1 cellular context compared by ENCODE assay signal in genomic region chr3:124809039-124809438, GRCh38.
TF ChIP-seq lines count a peak whose summit lies in the region.

No MANE protein-coding gene starts in this region.

TF ChIP-seq in WTC11, 78 proteins besides CTCF, POLR2A, EP300 and RAD21 (continued from another document):
- TF ChIP-seq, protein P1, sequence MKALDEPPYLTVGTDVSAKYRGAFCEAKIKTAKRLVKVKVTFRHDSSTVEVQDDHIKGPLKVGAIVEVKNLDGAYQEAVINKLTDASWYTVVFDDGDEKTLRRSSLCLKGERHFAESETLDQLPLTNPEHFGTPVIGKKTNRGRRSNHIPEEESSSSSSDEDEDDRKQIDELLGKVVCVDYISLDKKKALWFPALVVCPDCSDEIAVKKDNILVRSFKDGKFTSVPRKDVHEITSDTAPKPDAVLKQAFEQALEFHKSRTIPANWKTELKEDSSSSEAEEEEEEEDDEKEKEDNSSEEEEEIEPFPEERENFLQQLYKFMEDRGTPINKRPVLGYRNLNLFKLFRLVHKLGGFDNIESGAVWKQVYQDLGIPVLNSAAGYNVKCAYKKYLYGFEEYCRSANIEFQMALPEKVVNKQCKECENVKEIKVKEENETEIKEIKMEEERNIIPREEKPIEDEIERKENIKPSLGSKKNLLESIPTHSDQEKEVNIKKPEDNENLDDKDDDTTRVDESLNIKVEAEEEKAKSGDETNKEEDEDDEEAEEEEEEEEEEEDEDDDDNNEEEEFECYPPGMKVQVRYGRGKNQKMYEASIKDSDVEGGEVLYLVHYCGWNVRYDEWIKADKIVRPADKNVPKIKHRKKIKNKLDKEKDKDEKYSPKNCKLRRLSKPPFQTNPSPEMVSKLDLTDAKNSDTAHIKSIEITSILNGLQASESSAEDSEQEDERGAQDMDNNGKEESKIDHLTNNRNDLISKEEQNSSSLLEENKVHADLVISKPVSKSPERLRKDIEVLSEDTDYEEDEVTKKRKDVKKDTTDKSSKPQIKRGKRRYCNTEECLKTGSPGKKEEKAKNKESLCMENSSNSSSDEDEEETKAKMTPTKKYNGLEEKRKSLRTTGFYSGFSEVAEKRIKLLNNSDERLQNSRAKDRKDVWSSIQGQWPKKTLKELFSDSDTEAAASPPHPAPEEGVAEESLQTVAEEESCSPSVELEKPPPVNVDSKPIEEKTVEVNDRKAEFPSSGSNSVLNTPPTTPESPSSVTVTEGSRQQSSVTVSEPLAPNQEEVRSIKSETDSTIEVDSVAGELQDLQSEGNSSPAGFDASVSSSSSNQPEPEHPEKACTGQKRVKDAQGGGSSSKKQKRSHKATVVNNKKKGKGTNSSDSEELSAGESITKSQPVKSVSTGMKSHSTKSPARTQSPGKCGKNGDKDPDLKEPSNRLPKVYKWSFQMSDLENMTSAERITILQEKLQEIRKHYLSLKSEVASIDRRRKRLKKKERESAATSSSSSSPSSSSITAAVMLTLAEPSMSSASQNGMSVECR (CRISPR knock-in tag; IDR thresholded peaks at IDR 0.05; ENCODE audit: borderline replicate concordance): no peak
- TF ChIP-seq IRF1 (CRISPR knock-in tag; IDR thresholded peaks at IDR 0.05) (no peak), USF2 (CRISPR knock-in tag; IDR thresholded peaks at IDR 0.05) (no peak), SP1 (CRISPR knock-in tag; conservative IDR thresholded peaks at IDR 0.05) (no peak), FOXP1 (CRISPR knock-in tag; IDR thresholded peaks at IDR 0.05; ENCODE audit: borderline replicate concordance) (no peak), RELA (CRISPR knock-in tag; IDR thresholded peaks at IDR 0.05; ENCODE audit: borderline replicate concordance) (no peak), E2F5 (CRISPR knock-in tag; IDR thresholded peaks at IDR 0.05) (no peak), TEAD4 (CRISPR knock-in tag; IDR thresholded peaks at IDR 0.05) (no peak)
- TF ChIP-seq, protein P2, sequence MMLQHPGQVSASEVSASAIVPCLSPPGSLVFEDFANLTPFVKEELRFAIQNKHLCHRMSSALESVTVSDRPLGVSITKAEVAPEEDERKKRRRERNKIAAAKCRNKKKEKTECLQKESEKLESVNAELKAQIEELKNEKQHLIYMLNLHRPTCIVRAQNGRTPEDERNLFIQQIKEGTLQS (CRISPR knock-in tag; conservative IDR thresholded peaks at IDR 0.05): no peak
